In the genomic region with DNA sequence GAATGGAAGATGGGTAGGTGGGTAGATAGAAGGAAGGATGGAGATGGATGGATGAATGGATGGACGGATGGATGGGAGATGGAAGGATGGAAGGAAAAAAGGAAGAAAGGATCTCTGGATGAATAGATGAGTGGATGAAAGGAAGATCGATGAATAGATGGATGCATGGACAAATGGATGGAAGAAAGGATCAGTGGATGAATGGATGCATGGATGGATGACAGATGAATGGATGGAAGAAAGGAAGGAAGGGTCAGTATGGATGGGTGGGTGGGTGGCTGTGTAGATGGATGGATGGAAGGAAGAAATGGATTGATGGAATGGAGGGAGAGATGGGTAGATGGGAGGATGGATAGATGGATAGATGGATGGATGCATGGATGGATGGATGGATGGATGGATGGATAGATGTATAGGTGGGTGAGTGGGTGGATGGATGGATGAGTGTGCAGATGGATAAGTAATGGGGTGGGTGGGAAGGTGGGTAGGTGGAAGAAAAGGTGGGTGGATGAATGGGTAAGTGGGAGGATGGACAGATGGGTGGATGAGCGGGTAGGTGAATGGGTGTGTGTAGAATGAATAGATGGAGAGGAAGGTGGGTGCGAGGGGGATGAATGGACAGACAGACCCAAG, we compare ENCODE assay signal across 18 cellular contexts. TPM values are rescaled to one million over a fixed set of nuclear protein-coding genes. Genes with fewer than 3 reads are reported as not detected.
"Had no signal": no experiment of that assay in that cellular context is flagged by ENCODE, and none has a peak within 500 bp of the region (broad histone marks: within the 10 kb centered on the region; RNA-seq: fewer than 3 reads in every experiment).

No MANE protein-coding gene starts in this region.

- DNase-seq: dorsolateral prefrontal cortex; effector CD4-positive, alpha-beta T cell; effector memory CD4-positive, alpha-beta T cell; foreskin keratinocyte; head of caudate nucleus; heart right ventricle; hippocampal formation; left cardiac atrium; left lung; left ventricle myocardium superior; lower lobe of right lung had no signal

- H3K4me3 ChIP-seq: coronary artery, dorsolateral prefrontal cortex, esophagus muscularis mucosa, gastroesophageal sphincter, heart right ventricle, left lung, lower lobe of right lung had no signal

- H3K36me3 ChIP-seq: esophagus muscularis mucosa, gastroesophageal sphincter, heart right ventricle, left lung, lower lobe of right lung had no signal

- ATAC-seq: foreskin keratinocyte, gastroesophageal sphincter, left cardiac atrium, left ventricle myocardium superior, lower lobe of right lung had no signal

- H3K4me1 ChIP-seq: heart right ventricle, left lung, lower lobe of right lung had no signal

- H3K9me3 ChIP-seq: esophagus muscularis mucosa, gastroesophageal sphincter, heart right ventricle, left lung, lower lobe of right lung had no signal

- FAIRE-seq: colon, frontal cortex, islet of Langerhans, keratinocyte had no signal

- H3K27me3 ChIP-seq: dorsolateral prefrontal cortex, esophagus muscularis mucosa, foreskin keratinocyte, gastroesophageal sphincter, heart right ventricle, left lung had no signal

- H3K27ac ChIP-seq: coronary artery, dorsolateral prefrontal cortex, esophagus muscularis mucosa, foreskin keratinocyte, gastroesophageal sphincter, heart right ventricle, left lung, lower lobe of right lung had no signal

RNA-seq across cellular contexts. Expression of a gene that starts 29.3 kb away (rescaled TPM):
- total RNA-seq: left ventricle myocardium superior, lower lobe of right lung had no signal
